In genomic region chr10:69335063-69335587, GRCh38 we compare ENCODE assay signal across 8 cellular contexts. TPM values are rescaled to one million over a fixed set of nuclear protein-coding genes. Genes with fewer than 3 reads are reported as not detected.
DNase-seq lines count a peak whose midpoint lies in the region; ATAC-seq and TF ChIP-seq lines count a peak whose summit lies in the region.

No MANE protein-coding gene starts in this region.

- peak; percentile 54 for DNase-seq in activated CD4-positive, alpha-beta T cell treated with anti-CD3 and anti-CD28 coated beads for 48 hours
- no peak for DNase-seq in activated CD4-positive, alpha-beta T cell treated with anti-CD3 and anti-CD28 coated beads, Interleukin-2, amount 50 U/mL, for 4 hours
- DNase-seq in activated T-cell treated with anti-CD3 and anti-CD28 coated beads, Interleukin-2, amount 50 U/mL, for 48 hours, result peak; percentile 53 to 63
- DNase-seq in heart right ventricle, result peak; percentile 64 to 71
- peak; percentile 52 for DNase-seq in stimulated activated CD8-positive, alpha-beta memory T cell treated with anti-CD3 and anti-CD28 coated beads, Interleukin-4, amount 100 ng/mL, for 48 hours
- DNase-seq in NCI-H1048 (lab: John Stamatoyannopoulos, UW), result no peak
- DNase-seq in GM10248 (ENCODE audit: extremely low spot score), result no peak

- H3K4me1 ChIP-seq in heart right ventricle, result peaks cover 51 to 100% (median 98%) of the 10 kb centered on the region in 9 donors

- H3K27me3 ChIP-seq in heart right ventricle, result no peaks in the 10 kb centered on the region

- POLR2A ChIA-PET in GM10248 (lab: Yijun Ruan, JAX), result interaction anchor here (0.6 kb wide), 1 partner anchor 149 kb away, joined by 9 read pairs; no protein-coding TSS in a partner anchor

- TF ChIP-seq CTCF in heart right ventricle (IDR thresholded peaks at IDR 0.05), result peak in 2 of 9 donors; percentile 5 to 12
- TF ChIP-seq CTCF in GM10248 (IDR thresholded peaks at IDR 0.05; ENCODE audit: control extremely low read depth, extremely low read depth, low read depth, missing control alignments), result no peak

- H3K9me3 ChIP-seq in heart right ventricle, result no peaks in the 10 kb centered on the region

- CTCF ChIA-PET in GM10248 (lab: Yijun Ruan, JAX), result interaction anchor here (1.2 kb wide), 1 partner anchor 73 kb away, joined by 4 read pairs; no protein-coding TSS in a partner anchor

- WGBS in heart right ventricle, 2 donors, result 11 to 14% methylated on average over 13 of the region's 13 CpGs

- intact Hi-C loops in heart right ventricle (cut with DNase I), result loop anchor here in 1 of 10 donors (5.0 kb wide), 1 partner anchor 42 kb away; no protein-coding TSS in a partner anchor

- peaks cover 0 to 17% (median 0%) of the 10 kb centered on the region in 9 donors for H3K36me3 ChIP-seq in heart right ventricle

- peak overlapping the region in 5 of 10 donors; percentile 0 to 24 (median 8) for H3K4me3 ChIP-seq in heart right ventricle

- H3K27ac ChIP-seq in heart right ventricle, result peak overlapping the region; percentile 76 to 89 (median 84)

- ATAC-seq in heart right ventricle (peak; percentile 63 to 75 (median 68)), HG03378 (IDR thresholded peaks at IDR 0.05; ENCODE audit: unreplicated experiment) (no peak)

RNA-seq across cellular contexts. Expression of gene HK1, which starts 56.8 kb away (rescaled TPM):
- total RNA-seq in heart right ventricle, result 100 to 1,000 TPM; 178 to 322 (median 239) TPM
- 100 to 1,000 TPM in 1 of 2 donors, 10 to 100 TPM in 1; 51.9 to 161 TPM for polyA plus RNA-seq in heart right ventricle

Comparison
In these comparisons a context has a peak if more than half of its experiments do, and no peak if none do; other contexts are left out.
1. DNase-seq: peak in activated CD4-positive, alpha-beta T cell treated with anti-CD3 and anti-CD28 coated beads for 48 hours (single experiment), activated T-cell treated with anti-CD3 and anti-CD28 coated beads, Interleukin-2, amount 50 U/mL, for 48 hours (2 of 2), heart right ventricle (2 of 2) and stimulated activated CD8-positive, alpha-beta memory T cell treated with anti-CD3 and anti-CD28 coated beads, Interleukin-4, amount 100 ng/mL, for 48 hours (single experiment); none in activated CD4-positive, alpha-beta T cell treated with anti-CD3 and anti-CD28 coated beads, Interleukin-2, amount 50 U/mL, for 4 hours (0 of 2), NCI-H1048 (single experiment) and GM10248 (single experiment).